8 cellular contexts compared by ENCODE assay signal in genomic region chr12:64759035-64759894, GRCh38. TPM values are rescaled to one million over a fixed set of nuclear protein-coding genes. Genes with fewer than 3 reads are reported as not detected.
A peak's percentile ranks its signal among the peaks of the same experiment; 100 is the strongest.
DNase-seq lines count a peak whose midpoint lies in the region; ATAC-seq and TF ChIP-seq lines count a peak whose summit lies in the region.

GNS (minus strand) TSS chr12:64759406; CDS start chr12:64759276, 130 bp downstream.

- H3K4me3 Mint-ChIP-seq in activated T-cell treated with anti-CD3 and anti-CD28 coated beads, Interleukin-2, amount 50 U/mL, for 24 hours: peak within 1 kb of the TSS; percentile 84

- peak within 1 kb of the TSS; percentile 79 for H3K9ac ChIP-seq in mucosa of stomach (ENCODE audit: low read length)

- no peaks in the 10 kb centered on the region for H3K9me2 ChIP-seq in PC-9 (ENCODE audit: insufficient read depth)

- H3K4me1 ChIP-seq in PC-9 (replicated peaks; ENCODE audit: insufficient read depth) (peaks cover 24% of the 10 kb centered on the region), mucosa of stomach (ENCODE audit: control insufficient read depth, insufficient read depth, low read length) (peaks cover 4% of the 10 kb centered on the region)

- H3K36me3 ChIP-seq in PC-9 (ENCODE audit: low read depth) (no peaks in the 10 kb centered on the region), mucosa of stomach (ENCODE audit: control insufficient read depth, insufficient read depth, low read length) (no peaks in the 10 kb centered on the region)

- DNase-seq in DMS 273 treated with DMSO at 0.1 percent for 48 hours (lab: John Stamatoyannopoulos, UW): peak; percentile 31
- DNase-seq in Jurkat, Clone E6-1 (ENCODE audit: low read depth, low spot score): peak; percentile 90
- DNase-seq in PC-9: peak; percentile 82 to 97
- DNase-seq in activated T-cell treated with anti-CD3 and anti-CD28 coated beads, Interleukin-2, amount 50 U/mL, for 24 hours: peak; percentile 99
- peak; percentile 93 to 95 for DNase-seq in erythroblast (lab: John Stamatoyannopoulos, UW)
- DNase-seq in stimulated activated CD8-positive, alpha-beta memory T cell treated with anti-CD3 and anti-CD28 coated beads, Interleukin-7, amount 100 ng/mL, for 1 hour (ENCODE audit: low read depth in 2 of 2): peak; percentile 88 to 93

- peak within 1 kb of the TSS; percentile 92 for H3K27ac Mint-ChIP-seq in activated T-cell treated with anti-CD3 and anti-CD28 coated beads, Interleukin-2, amount 50 U/mL, for 24 hours

- no peaks in the 10 kb centered on the region for H3K27me3 ChIP-seq in PC-9 (ENCODE audit: insufficient read depth, low read depth)
- no peaks in the 10 kb centered on the region for H3K27me3 ChIP-seq in mucosa of stomach (ENCODE audit: control insufficient read depth, insufficient read depth, low read length)

- intact Hi-C loops in PC-9 (cut with micrococcal nuclease; ENCODE audit: unreplicated experiment): no loop called here

- peak within 1 kb of the TSS; percentile 99 for H2AFZ ChIP-seq in PC-9

- no peak for TF ChIP-seq CTCF in PC-9 (conservative IDR thresholded peaks at IDR 0.05)

- H3K9me3 ChIP-seq in PC-9 (ENCODE audit: insufficient read depth, low read depth) (no peaks in the 10 kb centered on the region), mucosa of stomach (ENCODE audit: control insufficient read depth, low read length) (no peaks in the 10 kb centered on the region)

- H3F3A ChIP-seq in PC-9 (ENCODE audit: insufficient read depth, low read depth): peaks cover 20% of the 10 kb centered on the region

- H3K4me3 ChIP-seq in Jurkat, Clone E6-1 (ENCODE audit: low read length): peak within 1 kb of the TSS; percentile 84
- peak within 1 kb of the TSS; percentile 66 for H3K4me3 ChIP-seq in PC-9
- peak within 1 kb of the TSS; percentile 77 for H3K4me3 ChIP-seq in mucosa of stomach (ENCODE audit: low read length)

- peak within 1 kb of the TSS; percentile 91 for H3K4me2 ChIP-seq in PC-9

- peak; percentile 80 for ATAC-seq in GM21529 (IDR thresholded peaks at IDR 0.05; ENCODE audit: unreplicated experiment)

- H3K9me3 Mint-ChIP-seq in activated T-cell treated with anti-CD3 and anti-CD28 coated beads, Interleukin-2, amount 50 U/mL, for 24 hours: no peaks in the 10 kb centered on the region

- BruUV-seq in PC-9 (replicated peaks; lab: Mats Ljungman, UMichigan): TSS peak; percentile 35

- H3K79me2 ChIP-seq in PC-9 (ENCODE audit: low read depth): peaks cover 27% of the 10 kb centered on the region

- CTCF ChIA-PET in PC-9 (lab: Charles Lee): interaction anchor here (0.6 kb wide), 1 partner anchor 23 kb away, joined by 5 read pairs; no protein-coding TSS in a partner anchor

- H3K27me3 Mint-ChIP-seq in activated T-cell treated with anti-CD3 and anti-CD28 coated beads, Interleukin-2, amount 50 U/mL, for 24 hours: no peaks in the 10 kb centered on the region

- POLR2A ChIA-PET in PC-9 (lab: Charles Lee; ENCODE audit: unreplicated experiment): interaction anchor here (0.6 kb wide), 1 partner anchor 19 kb away, joined by 3 read pairs; no protein-coding TSS in a partner anchor

- peaks cover 15% of the 10 kb centered on the region for H3K36me3 Mint-ChIP-seq in activated T-cell treated with anti-CD3 and anti-CD28 coated beads, Interleukin-2, amount 50 U/mL, for 24 hours (ENCODE audit: low read depth)

- peak within 1 kb of the TSS; percentile 63 for H3K27ac ChIP-seq in PC-9

- H4K20me1 ChIP-seq in PC-9 (ENCODE audit: insufficient read depth): no peaks in the 10 kb centered on the region

- peak; percentile 68 for TF ChIP-seq POLR2A in erythroblast (IDR thresholded peaks at IDR 0.05; ENCODE audit: low read length)

- H3K4me1 Mint-ChIP-seq in activated T-cell treated with anti-CD3 and anti-CD28 coated beads, Interleukin-2, amount 50 U/mL, for 24 hours (ENCODE audit: low read depth): peaks cover 46% of the 10 kb centered on the region

RNA-seq across cellular contexts. Expression of gene GNS, which starts in this region (rescaled TPM):
- polyA plus RNA-seq in Jurkat, Clone E6-1 (2012; ENCODE audit: insufficient read depth, insufficient read length): 15.9 TPM
- total RNA-seq in PC-9 (2021): 68.4 and 74.9 TPM in 2 replicates

Comparison
In these comparisons a context has a peak if more than half of its experiments do, and no peak if none do; other contexts are left out.
1. Peak in every context shown above with its lines: DNase-seq, ATAC-seq, H3K4me3 ChIP-seq and H3K27ac ChIP-seq.
2. DNase-seq: peak in every context shown above with its lines; median percentile 99 in activated T-cell treated with anti-CD3 and anti-CD28 coated beads, Interleukin-2, amount 50 U/mL, for 24 hours; 94 in erythroblast; 90 in stimulated activated CD8-positive, alpha-beta memory T cell treated with anti-CD3 and anti-CD28 coated beads, Interleukin-7, amount 100 ng/mL, for 1 hour; 90 in Jurkat, Clone E6-1; 90 in PC-9; 31 in DMS 273 treated with DMSO at 0.1 percent for 48 hours.